In the genomic region with DNA sequence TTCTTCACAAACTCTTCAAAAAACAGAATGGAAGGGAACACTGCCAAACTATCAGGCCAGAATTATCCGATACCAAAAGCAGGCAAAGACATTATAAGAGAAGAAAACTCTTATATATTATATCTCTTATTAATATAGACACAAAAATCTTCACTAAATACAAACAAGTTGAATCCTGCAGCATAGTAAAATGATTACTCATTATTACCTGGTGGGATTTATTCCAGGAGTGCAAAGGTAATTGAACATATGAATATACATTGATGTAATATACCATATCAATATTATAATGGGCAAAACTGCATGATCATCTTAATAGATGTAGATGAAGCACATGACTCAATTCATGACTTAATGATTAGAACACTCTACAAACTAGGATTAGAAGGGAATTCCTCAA, we compare ENCODE assay signal across 25 cellular contexts. TPM values are rescaled to one million over a fixed set of nuclear protein-coding genes. Genes with fewer than 3 reads are reported as not detected.
"Had no signal": no experiment of that assay in that cellular context is flagged by ENCODE, and none has a peak within 500 bp of the region (broad histone marks: within the 10 kb centered on the region; RNA-seq: fewer than 3 reads in every experiment).

No MANE protein-coding gene starts in this region.

- H3K9me3 ChIP-seq: Peyer's patch, SK-N-SH had no signal

- H3K4me1 ChIP-seq: Peyer's patch had no signal

- H3K36me3 ChIP-seq: Peyer's patch had no signal

- FAIRE-seq: HepG2 had no signal

- ATAC-seq: HepG2, T-cell had no signal

- H3K27ac ChIP-seq: KMS-11, PC-9, Peyer's patch had no signal

- H3K27me3 ChIP-seq: Peyer's patch had no signal

- H3K4me2 ChIP-seq: KMS-11, PC-9, SK-N-SH had no signal

- H3K4me3 ChIP-seq: PC-9, Peyer's patch had no signal

- H2AFZ ChIP-seq: PC-9 had no signal

- H3K9ac ChIP-seq: KMS-11, SK-N-SH had no signal

- DNase-seq: IMR-90, Kasumi-1, MV-4-11, NCI-H1048, NCI-H1105, NCI-H1417, NCI-H1436 treated with DMSO at 0.1 percent for 48 hours, NCI-H1694, NCI-H187 treated with DMSO at 0.1 percent for 48 hours, NCI-H2029 treated with DMSO at 0.1 percent for 48 hours, NCI-H2171 treated with DMSO at 0.1 percent for 48 hours, NCI-H524, NCI-H69, NCI-H774, PC-9, Peyer's patch, RPMI8226, SHP77, SK-N-SH, SW 1271, T-cell had no signal

- H3K9me2 ChIP-seq: SK-N-SH had no signal

RNA-seq across cellular contexts. Expression of a gene that starts 25.1 kb away (rescaled TPM):
- total RNA-seq: HepG2, HT1080, IMR-90, NCI-H460, PC-9 had no signal
- polyA plus RNA-seq: HepG2, IMR-90, SK-N-SH had no signal
